ENCODE assay signal across 9 cellular contexts in genomic region chr1:27099904-27100796, GRCh38. TPM values are rescaled to one million over a fixed set of nuclear protein-coding genes. Genes with fewer than 3 reads are reported as not detected.
A peak's percentile ranks its signal among the peaks of the same experiment; 100 is the strongest.
DNase-seq lines count a peak whose midpoint lies in the region; ATAC-seq and TF ChIP-seq lines count a peak whose summit lies in the region.
"Had no signal": no experiment of that assay in that cellular context is flagged by ENCODE, and none has a peak within 500 bp of the region (broad histone marks: within the 10 kb centered on the region; RNA-seq: fewer than 3 reads in every experiment).

No MANE protein-coding gene starts in this region.

- H3K79me2 ChIP-seq in OCI-LY7 (ENCODE audit: insufficient read depth, low read depth, low read length) (no peaks in the 10 kb centered on the region), osteoblast (ENCODE audit: insufficient read depth, low read length) (no peaks in the 10 kb centered on the region)

- no peak for TF ChIP-seq POLR2A in esophagus muscularis mucosa (IDR thresholded peaks at IDR 0.05; ENCODE audit: low read depth)

- H3K4me3 ChIP-seq in Caco-2 (ENCODE audit: low read depth, low read length) (no peak overlapping the region), OCI-LY7 (ENCODE audit: low read depth, low read length, poor library complexity, severe bottlenecking) (no peak overlapping the region), esophagus muscularis mucosa (no peak overlapping the region), osteoblast (ENCODE audit: insufficient read depth, low read length) (peak overlapping the region; percentile 36)

- 34% methylated on average over 6 of the region's 34 CpGs for WGBS in esophagus muscularis mucosa

- H3K36me3 ChIP-seq in Caco-2 (ENCODE audit: control insufficient read depth, insufficient read depth, low read length) = no peaks in the 10 kb centered on the region; the same call in 1 of the 2 replicates
- H3K36me3 ChIP-seq in OCI-LY7 (ENCODE audit: insufficient read depth, low read length) = no peaks in the 10 kb centered on the region; the same call in 1 of the 2 replicates
- peaks cover 0 to 38% (median 12%) of the 10 kb centered on the region in 4 donors for H3K36me3 ChIP-seq in esophagus muscularis mucosa
- peaks cover 6% of the 10 kb centered on the region for H3K36me3 ChIP-seq in osteoblast (ENCODE audit: insufficient read depth, low read length)

- DNase-seq in Caco-2 (no peak), OCI-LY7 (ENCODE audit: low spot score) (no peak), esophagus muscularis mucosa (ENCODE audit: extremely low spot score) (no peak), osteoblast (ENCODE audit: insufficient read length, low spot score, missing footprints) (peak; percentile 98), H4 (ENCODE audit: low spot score) (no peak), HuH-7 (ENCODE audit: low spot score) (no peak)
- no peak for DNase-seq in activated CD4-positive, CD25-positive, alpha-beta regulatory T cell treated with anti-CD3 and anti-CD28 coated beads, Interleukin-2, amount 50 U/mL, for 72 hours
- DNase-seq: RPMI8226 had no signal

- peak overlapping the region; percentile 35; the same call in 1 of the 2 replicates for H3K4me2 ChIP-seq in OCI-LY7 (ENCODE audit: low read length)
- peak overlapping the region; percentile 69 for H3K4me2 ChIP-seq in osteoblast (ENCODE audit: insufficient read depth, low read length)

- no peaks in the 10 kb centered on the region for H3K27me3 Mint-ChIP-seq in Caco-2 (ENCODE audit: insufficient read depth, unreplicated experiment)

- intact Hi-C loops in Caco-2 (cut with micrococcal nuclease; ENCODE audit: unreplicated experiment) = no loop called here
- intact Hi-C loops in OCI-LY7 (cut with micrococcal nuclease; ENCODE audit: unreplicated experiment) = loop anchor here (5.0 to 10.0 kb wide), 2 partner anchors 135 to 292 kb away; partner anchors contain the start of genes GPR3 and KDF1
- intact Hi-C loops in esophagus muscularis mucosa (cut with DNase I) = loop anchor here (2.0 to 5.0 kb wide), 4 partner anchors 52 to 133 kb away; no protein-coding TSS in a partner anchor

- no peaks in the 10 kb centered on the region for H3K9me3 ChIP-seq in Caco-2
- H3K9me3 ChIP-seq in OCI-LY7 (ENCODE audit: low read length) = no peaks in the 10 kb centered on the region
- H3K9me3 ChIP-seq in esophagus muscularis mucosa = no peaks in the 10 kb centered on the region
- H3K9me3 ChIP-seq in osteoblast (ENCODE audit: low read depth, low read length) = no peaks in the 10 kb centered on the region

- no peaks in the 10 kb centered on the region for H3K9me3 Mint-ChIP-seq in Caco-2 (ENCODE audit: unreplicated experiment)

- no peak overlapping the region for H2AFZ ChIP-seq in OCI-LY7 (ENCODE audit: low read length)
- H2AFZ ChIP-seq in osteoblast (ENCODE audit: low read length) = peak overlapping the region; percentile 67

- no peak overlapping the region for H3K27ac ChIP-seq in OCI-LY7 (ENCODE audit: low read depth, low read length, poor library complexity, severe bottlenecking)
- H3K27ac ChIP-seq in esophagus muscularis mucosa (replicated peaks in 1 of 4) = peak overlapping the region; percentile 69 to 76 (median 73)
- H3K27ac ChIP-seq in osteoblast (ENCODE audit: low read depth, low read length) = peak overlapping the region; percentile 80

- POLR2A ChIA-PET in Caco-2 (lab: Charles Lee) (no interaction called here), OCI-LY7 (lab: Charles Lee) (no interaction called here)

- TF ChIP-seq CTCF in Caco-2 (IDR thresholded peaks at IDR 0.05; ENCODE audit: insufficient read depth in 1 of 2, low read depth in 1 of 2, low read length in 1 of 2, severe bottlenecking in 1 of 2, unreplicated experiment in 1 of 2) = no peak
- no peak for TF ChIP-seq CTCF in OCI-LY7 (conservative IDR thresholded peaks at IDR 0.05; ENCODE audit: low read length)
- no peak for TF ChIP-seq CTCF in esophagus muscularis mucosa (IDR thresholded peaks at IDR 0.05)
- TF ChIP-seq CTCF in osteoblast (IDR thresholded peaks at IDR 0.05; ENCODE audit: extremely low read depth, low read depth, low read length) = no peak

- peak overlapping the region; percentile 27 for H3K27ac Mint-ChIP-seq in Caco-2 (ENCODE audit: unreplicated experiment)

- H4K20me1 ChIP-seq in OCI-LY7 (ENCODE audit: insufficient read depth, low read length) (no peaks in the 10 kb centered on the region), osteoblast (ENCODE audit: insufficient read depth, low read length) (no peaks in the 10 kb centered on the region)

- no TSS peak for BruUV-seq in Caco-2 (replicated peaks; lab: Mats Ljungman, UMichigan)
- BruUV-seq in OCI-LY7 (replicated peaks; lab: Mats Ljungman, UMichigan) = no TSS peak

- no peak overlapping the region for H3K4me3 Mint-ChIP-seq in Caco-2 (ENCODE audit: unreplicated experiment)

- H3K4me1 ChIP-seq in Caco-2 (peaks cover 14% of the 10 kb centered on the region), OCI-LY7 (ENCODE audit: insufficient read depth, low read length, poor library complexity, severe bottlenecking) (peaks cover 15% of the 10 kb centered on the region), esophagus muscularis mucosa (peaks cover 31 to 37% (median 35%) of the 10 kb centered on the region in 4 donors), osteoblast (ENCODE audit: insufficient read depth, low read length) (peaks cover 22% of the 10 kb centered on the region)

- peaks cover 19% of the 10 kb centered on the region for H3K36me3 Mint-ChIP-seq in Caco-2 (ENCODE audit: insufficient read depth, unreplicated experiment)

- TF ChIP-seq EP300 in esophagus muscularis mucosa (IDR thresholded peaks at IDR 0.05) = no peak

- H3K9me2 ChIP-seq in OCI-LY7 (ENCODE audit: insufficient read depth, low read length) = no peaks in the 10 kb centered on the region

- peaks cover 13% of the 10 kb centered on the region for H3K4me1 Mint-ChIP-seq in Caco-2 (ENCODE audit: low read depth, unreplicated experiment)

- H3K27me3 ChIP-seq in Caco-2 (replicated peaks; ENCODE audit: control insufficient read depth, insufficient read depth, low read length) = no peaks in the 10 kb centered on the region
- no peaks in the 10 kb centered on the region for H3K27me3 ChIP-seq in esophagus muscularis mucosa
- H3K27me3 ChIP-seq in osteoblast (ENCODE audit: insufficient read depth, low read length) = no peaks in the 10 kb centered on the region

- CTCF ChIA-PET in Caco-2 (lab: Charles Lee) = interaction anchor here (0.6 to 5.5 kb wide), 2 partner anchors 42 to 55 kb away, joined by 3 to 109 read pairs; no protein-coding TSS in a partner anchor
- CTCF ChIA-PET in OCI-LY7 (lab: Charles Lee; ENCODE audit: unreplicated experiment) = interaction anchor here (0.6 to 0.9 kb wide), 3 partner anchors 9 to 184 kb away, joined by 3 to 26 read pairs (median 4); no protein-coding TSS in a partner anchor

- no peak for ATAC-seq in GM21529 (IDR thresholded peaks at IDR 0.05; ENCODE audit: unreplicated experiment)

RNA-seq across cellular contexts. Expression of gene SLC9A1, which starts 54.8 kb away (rescaled TPM):
- total RNA-seq in Caco-2 (2022) (28.9 and 31.0 TPM in 2 replicates), OCI-LY7 (2022) (17.4 and 19.2 TPM in 2 replicates), esophagus muscularis mucosa (10 to 100 TPM in 3 of 4 donors, 1 to 10 TPM in 1; 8.3 to 29.2 (median 11.4) TPM), osteoblast (6.2 and 7.6 TPM in 2 replicates)
- total RNA-seq in OCI-LY7 (2014; rRNA removed; shearing (Covaris generic)) = 5.3 and 5.8 TPM in 2 replicates
- 1.6 and 5.2 TPM in 2 replicates for total RNA-seq in H4 (2014; rRNA removed; shearing (Covaris generic))
